8 cellular contexts compared by ENCODE assay signal in the genomic region with DNA sequence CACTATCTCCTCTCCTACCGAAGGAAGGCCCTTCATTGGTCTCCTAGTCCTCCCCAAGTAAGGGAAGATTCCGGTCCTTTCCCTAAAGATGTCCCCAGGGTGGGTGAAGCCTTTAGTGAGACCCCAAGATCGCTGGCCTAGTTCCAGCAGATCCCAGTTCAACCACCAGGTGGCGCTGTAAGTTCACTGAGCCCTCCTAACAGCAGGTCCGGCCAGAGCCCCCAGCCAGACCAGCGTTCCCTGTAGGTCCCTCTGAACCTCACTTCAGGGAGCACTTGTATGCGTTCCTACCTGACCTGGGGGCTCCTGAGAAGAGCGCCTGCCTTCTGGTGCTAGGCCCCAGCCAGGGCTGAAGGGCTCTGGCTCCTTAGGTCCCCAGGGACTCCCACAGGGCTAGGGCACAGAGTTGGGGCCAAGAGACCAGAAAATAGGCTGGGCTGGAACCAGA. TPM values are rescaled to one million over a fixed set of nuclear protein-coding genes. Genes with fewer than 3 reads are reported as not detected.
DNase-seq lines count a peak whose midpoint lies in the region; ATAC-seq and TF ChIP-seq lines count a peak whose summit lies in the region.

No MANE protein-coding gene starts in this region.

- H3K4me2 ChIP-seq in Loucy (ENCODE audit: low read depth, low read length, poor library complexity, severe bottlenecking), result no peak overlapping the region
- no peak overlapping the region for H3K4me2 ChIP-seq in hepatocyte

- no peaks in the 10 kb centered on the region for H3K36me3 Mint-ChIP-seq in T-cell

- no peak overlapping the region for H3K4me3 ChIP-seq in AG10803 (ENCODE audit: low read length)
- H3K4me3 ChIP-seq in Loucy (ENCODE audit: low read length, poor library complexity, severe bottlenecking), result no peak overlapping the region
- no peak overlapping the region for H3K4me3 ChIP-seq in hepatocyte

- 11% methylated on average over 8 of the region's 8 CpGs for WGBS in hepatocyte (ENCODE audit: low lambda C conversion rate, missing lambda C conversion rate)

- H3K4me3 Mint-ChIP-seq in T-cell, result no peak overlapping the region

- H3K9me3 ChIP-seq in Loucy (ENCODE audit: insufficient read depth, low read depth, low read length) (no peaks in the 10 kb centered on the region), hepatocyte (ENCODE audit: low read depth) (no peaks in the 10 kb centered on the region)

- H3K27ac Mint-ChIP-seq in T-cell, result no peak overlapping the region

- POLR2A ChIA-PET in T-cell (lab: Charles Lee), result no interaction called here

- DNase-seq in AG10803 (ENCODE audit: low read depth) (peak; percentile 37), T-cell (peak in 30 of 34 experiments; percentile 17 to 67 (median 50)), amygdala (lab: John Stamatoyannopoulos, UW) (peak in 53 of 56 donors; percentile 15 to 88 (median 54)), hepatocyte (ENCODE audit: low spot score) (peak; percentile 79), smooth muscle cell of the brain vasculature (ENCODE audit: low read depth, low spot score) (peak; percentile 31)

- no peaks in the 10 kb centered on the region for H3F3A ChIP-seq in Loucy (ENCODE audit: low read depth)

- CTCF ChIA-PET in T-cell (lab: Charles Lee), result interaction anchor here in 1 of 2 donors (0.6 to 0.8 kb wide), 2 partner anchors 9 to 735 kb away, joined by 3 read pairs; no protein-coding TSS in a partner anchor

- ATAC-seq in GM18867 (IDR thresholded peaks at IDR 0.05; ENCODE audit: unreplicated experiment) (peak; percentile 66), T-cell (replicated peaks in 1 of 4) (peak; percentile 43 to 62 (median 48)), HG03469 (IDR thresholded peaks at IDR 0.05; ENCODE audit: unreplicated experiment) (no peak)

- no peak overlapping the region for H2AFZ ChIP-seq in Loucy (ENCODE audit: low read length)
- H2AFZ ChIP-seq in hepatocyte, result no peak overlapping the region

- H3K36me3 ChIP-seq in Loucy (ENCODE audit: insufficient read depth, low read length), result no peaks in the 10 kb centered on the region
- H3K36me3 ChIP-seq in hepatocyte (replicated peaks; ENCODE audit: insufficient read depth, low read depth), result no peaks in the 10 kb centered on the region

- H3K27me3 ChIP-seq in Loucy (ENCODE audit: insufficient read depth, low read length, poor library complexity, severe bottlenecking) (no peaks in the 10 kb centered on the region), hepatocyte (no peaks in the 10 kb centered on the region)

- TF ChIP-seq CTCF in AG10803 (conservative IDR thresholded peaks at IDR 0.05; ENCODE audit: low read length) (peak; percentile 86), Loucy (conservative IDR thresholded peaks at IDR 0.05; ENCODE audit: low read length) (peak; percentile 98), hepatocyte (IDR thresholded peaks at IDR 0.05; ENCODE audit: poor library complexity) (peak; percentile 86)

- H3K4me1 ChIP-seq in Loucy (ENCODE audit: insufficient read depth, low read length, poor library complexity, severe bottlenecking) (peaks cover 9% of the 10 kb centered on the region), hepatocyte (ENCODE audit: insufficient read depth) (no peaks in the 10 kb centered on the region)

- no peaks in the 10 kb centered on the region for H3K79me2 ChIP-seq in Loucy (ENCODE audit: insufficient read depth, low read length)
- H3K79me2 ChIP-seq in hepatocyte, result no peaks in the 10 kb centered on the region

- H3K9ac ChIP-seq in Loucy (ENCODE audit: low read depth, low read length, poor library complexity, severe bottlenecking), result no peak overlapping the region

- no peaks in the 10 kb centered on the region for H4K20me1 ChIP-seq in Loucy (ENCODE audit: insufficient read depth, low read length, poor library complexity, severe bottlenecking)
- no peaks in the 10 kb centered on the region for H4K20me1 ChIP-seq in hepatocyte (ENCODE audit: insufficient read depth, poor library complexity, severe bottlenecking)

- H3K9me2 ChIP-seq in Loucy (replicated peaks; ENCODE audit: low read depth, low read length) (no peaks in the 10 kb centered on the region), hepatocyte (replicated peaks; ENCODE audit: insufficient read depth) (no peaks in the 10 kb centered on the region)

- H3K4me1 Mint-ChIP-seq in T-cell, result no peaks in the 10 kb centered on the region

- H3K27ac ChIP-seq in hepatocyte, result no peak overlapping the region

- H3K9me3 Mint-ChIP-seq in T-cell, result no peaks in the 10 kb centered on the region

- H3K27me3 Mint-ChIP-seq in T-cell, result peaks cover 2 to 4% of the 10 kb centered on the region in 2 donors

RNA-seq across cellular contexts. Expression of a gene that starts 38.1 kb away (rescaled TPM):
- total RNA-seq in T-cell (not detected), hepatocyte (0.68 TPM in 1 of 2 replicates, not detected in the other)
- polyA plus RNA-seq in hepatocyte, result 0.24 and 0.33 TPM in 2 replicates

RNA-seq across cellular contexts. Expression of a gene that starts 56.8 kb away (rescaled TPM):
- total RNA-seq in T-cell, result 10 to 100 TPM; 32.0 to 47.5 (median 37.5) TPM
- total RNA-seq in hepatocyte, result 2.8 and 3.2 TPM in 2 replicates
- 2.9 and 3.6 TPM in 2 replicates for polyA plus RNA-seq in hepatocyte
